1 cellular context compared by ENCODE assay signal in genomic region chr3:171531716-171532115, GRCh38.
TF ChIP-seq lines count a peak whose summit lies in the region.

No MANE protein-coding gene starts in this region.

TF ChIP-seq in GM23338, 12 proteins besides CTCF, POLR2A, EP300 and RAD21 (continued from another document):
- no peak for TF ChIP-seq REST (IDR thresholded peaks at IDR 0.05; ENCODE audit: unreplicated experiment)
- TF ChIP-seq NANOG (IDR thresholded peaks at IDR 0.05; ENCODE audit: borderline replicate concordance) = no peak
- no peak for TF ChIP-seq ZNF331 (CRISPR knock-in tag; IDR thresholded peaks at IDR 0.05; ENCODE audit: low read depth)
- no peak for TF ChIP-seq EZH2phosphoT487 (IDR thresholded peaks at IDR 0.05; ENCODE audit: unreplicated experiment)
- no peak for TF ChIP-seq POLR2AphosphoS5 (IDR thresholded peaks at IDR 0.05; ENCODE audit: low read depth)
- no peak for TF ChIP-seq ZNF462 (CRISPR knock-in tag; IDR thresholded peaks at IDR 0.05)
- TF ChIP-seq STAT1 (IDR thresholded peaks at IDR 0.05; ENCODE audit: unreplicated experiment) = no peak
